16 cellular contexts compared by ENCODE assay signal in genomic region chr11:120539681-120540369, GRCh38. TPM values are rescaled to one million over a fixed set of nuclear protein-coding genes. Genes with fewer than 3 reads are reported as not detected.
DNase-seq lines count a peak whose midpoint lies in the region; ATAC-seq and FAIRE-seq lines count a peak whose summit lies in the region.
"Had no signal": no experiment of that assay in that cellular context is flagged by ENCODE, and none has a peak within 500 bp of the region (broad histone marks: within the 10 kb centered on the region; RNA-seq: fewer than 3 reads in every experiment).

No MANE protein-coding gene starts in this region.

- no peaks in the 10 kb centered on the region for H3K36me3 Mint-ChIP-seq in T-helper 17 cell (ENCODE audit: low read depth)
- H3K36me3 Mint-ChIP-seq: activated naive CD4-positive, alpha-beta T cell treated with anti-CD3 and anti-CD28 coated beads, Interleukin-2, amount 10 ng/mL, durations not matched to agents 7 days and 5 days; stimulated activated effector memory CD8-positive, alpha-beta T cell treated with anti-CD3 and anti-CD28 coated beads, Interleukin-12 subunit alpha, Interleukin-12 subunit beta, amount 100 ng/mL, for 72 hours had no signal

- no peak for FAIRE-seq in GM19239 (lab: Jason Lieb, UNC)
- FAIRE-seq: frontal cortex, GM12878 had no signal

- peaks cover 44% of the 10 kb centered on the region for H3K27me3 Mint-ChIP-seq in T-helper 17 cell

- H3K9me3 ChIP-seq in T-helper 17 cell (ENCODE audit: control insufficient read depth, low read length, poor library complexity, severe bottlenecking): no peaks in the 10 kb centered on the region

- ATAC-seq in T-helper 17 cell: no peak
- ATAC-seq: GM12878; stimulated activated effector memory CD8-positive, alpha-beta T cell treated with anti-CD3 and anti-CD28 coated beads, Interleukin-12 subunit alpha, Interleukin-12 subunit beta, amount 100 ng/mL, for 72 hours had no signal

- no peak overlapping the region for H3K4me3 Mint-ChIP-seq in T-helper 17 cell
- H3K4me3 Mint-ChIP-seq: activated naive CD4-positive, alpha-beta T cell treated with anti-CD3 and anti-CD28 coated beads, Interleukin-2, amount 10 ng/mL, durations not matched to agents 7 days and 5 days; stimulated activated effector memory CD8-positive, alpha-beta T cell treated with anti-CD3 and anti-CD28 coated beads, Interleukin-12 subunit alpha, Interleukin-12 subunit beta, amount 100 ng/mL, for 72 hours had no signal

- peak; percentile 23 for DNase-seq in DMS153 treated with DMSO at 0.1 percent for 48 hours (lab: John Stamatoyannopoulos, UW; ENCODE audit: unreplicated experiment)
- DNase-seq in LoVo (ENCODE audit: low spot score): peak; percentile 56
- DNase-seq in RPMI7951 (ENCODE audit: low read depth): peak; percentile 70
- DNase-seq in kidney tubule cell (ENCODE audit: low spot score): peak; percentile 80
- no peak for DNase-seq in RPMI8226
- DNase-seq in SKM-1 (lab: John Stamatoyannopoulos, UW; ENCODE audit: unreplicated experiment): no peak
- no peak for DNase-seq in T-helper 17 cell
- no peak for DNase-seq in GM19239 (ENCODE audit: insufficient read length, low spot score)
- DNase-seq: activated CD8-positive, alpha-beta memory T cell treated with anti-CD3 and anti-CD28 coated beads for 24 hours; activated naive CD4-positive, alpha-beta T cell treated with anti-CD3 and anti-CD28 coated beads, Interleukin-2, amount 10 ng/mL, durations not matched to agents 7 days and 5 days; Kasumi-1; occipital lobe had no signal

- no peak overlapping the region for H3K27ac Mint-ChIP-seq in T-helper 17 cell
- H3K27ac Mint-ChIP-seq: activated naive CD4-positive, alpha-beta T cell treated with anti-CD3 and anti-CD28 coated beads, Interleukin-2, amount 10 ng/mL, durations not matched to agents 7 days and 5 days; stimulated activated effector memory CD8-positive, alpha-beta T cell treated with anti-CD3 and anti-CD28 coated beads, Interleukin-12 subunit alpha, Interleukin-12 subunit beta, amount 100 ng/mL, for 72 hours had no signal

- H3K4me1 Mint-ChIP-seq in T-helper 17 cell: no peaks in the 10 kb centered on the region
- H3K4me1 Mint-ChIP-seq: activated naive CD4-positive, alpha-beta T cell treated with anti-CD3 and anti-CD28 coated beads, Interleukin-2, amount 10 ng/mL, durations not matched to agents 7 days and 5 days; stimulated activated effector memory CD8-positive, alpha-beta T cell treated with anti-CD3 and anti-CD28 coated beads, Interleukin-12 subunit alpha, Interleukin-12 subunit beta, amount 100 ng/mL, for 72 hours had no signal

RNA-seq across cellular contexts. Expression of gene GRIK4, which starts 28.3 kb away (rescaled TPM):
- not detected in 2 replicates for total RNA-seq in RPMI7951 (2014; rRNA removed; shearing (Covaris generic))
- total RNA-seq in T-helper 17 cell: under 1 TPM; 0.05 to 0.10 TPM
- total RNA-seq: T-helper 2 cell treated with Interferon-gamma antibody and Interleukin-4, amounts not matched to agents 100 ng/mL and 5 ng/mL, for 36 hours had no signal

Comparison
In these comparisons a context has a peak if more than half of its experiments do, and no peak if none do; other contexts are left out.
1. DNase-seq: peak in DMS153 treated with DMSO at 0.1 percent for 48 hours (single experiment), LoVo (single experiment), RPMI7951 (single experiment) and kidney tubule cell (single experiment); none in RPMI8226 (single experiment), SKM-1 (single experiment), T-helper 17 cell (0 of 3) and GM19239 (single experiment).